ENCODE assay signal across 26 cellular contexts in the genomic region with DNA sequence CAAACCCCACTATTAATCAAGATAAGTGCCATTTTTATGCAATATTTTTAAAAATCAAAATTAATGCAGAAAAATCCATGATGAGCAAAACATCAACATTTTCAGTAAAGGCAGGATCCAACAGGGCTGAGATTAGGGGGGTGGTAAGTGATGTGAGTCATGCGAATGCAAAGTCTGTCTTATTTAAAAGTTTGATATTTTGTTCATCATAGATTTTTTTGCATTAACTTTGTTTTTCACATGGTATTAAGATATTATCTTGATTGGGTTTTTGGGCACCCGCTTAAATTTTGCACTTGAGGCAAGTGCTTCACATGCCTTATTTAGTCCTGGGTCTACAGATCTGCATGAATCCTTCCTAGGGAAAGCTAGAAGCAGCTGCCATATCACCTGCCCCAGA.
"Had no signal": no experiment of that assay in that cellular context is flagged by ENCODE, and none has a peak within 500 bp of the region (broad histone marks: within the 10 kb centered on the region; RNA-seq: fewer than 3 reads in every experiment).

No MANE protein-coding gene starts in this region.

- H3K36me3 ChIP-seq: heart left ventricle, left ventricle myocardium inferior, pancreas, prostate gland, stomach, thyroid gland, transverse colon, upper lobe of right lung had no signal

- H3K27ac Mint-ChIP-seq: immature natural killer cell; memory B cell; naive thymus-derived CD8-positive, alpha-beta T cell; nephron; stimulated activated naive B cell treated with anti-CD40 and anti-IgM and Interleukin-4, amounts not matched to agents 10 μg/mL and 1 μg/mL and 100 μg/mL, for 72 hours had no signal

- H3K27ac ChIP-seq: heart left ventricle, left ventricle myocardium inferior, pancreas, prostate gland, skin epidermis, stomach, testis, thyroid gland, transverse colon, upper lobe of right lung had no signal

- H3K27me3 Mint-ChIP-seq: memory B cell; stimulated activated naive B cell treated with anti-CD40 and anti-IgM and Interleukin-4, amounts not matched to agents 10 μg/mL and 1 μg/mL and 100 μg/mL, for 72 hours had no signal

- DNase-seq: heart left ventricle; hypothalamus; immature natural killer cell; left ventricle myocardium inferior; naive thymus-derived CD8-positive, alpha-beta T cell; nucleus accumbens; pancreas; retina; right cardiac atrium; stimulated activated CD4-positive, alpha-beta T cell treated with anti-CD3 and anti-CD28 coated beads, Interleukin-12 subunit alpha, Interleukin-12 subunit beta, amount 100 ng/mL, for 4 hours; stimulated activated CD4-positive, alpha-beta T cell treated with anti-CD3 and anti-CD28 coated beads, Interleukin-15, amount 100 ng/mL, for 24 hours; stimulated activated CD4-positive, alpha-beta T cell treated with anti-CD3 and anti-CD28 coated beads, Interleukin-2, amount 100 ng/mL, for 24 hours; stimulated activated CD4-positive, alpha-beta T cell treated with anti-CD3 and anti-CD28 coated beads, Interleukin-4, amount 100 ng/mL, for 1 hour; stimulated activated naive B cell treated with anti-CD40 and anti-IgM and Interleukin-4, amounts not matched to agents 10 μg/mL and 1 μg/mL and 100 μg/mL, for 72 hours; stimulated activated naive CD8-positive, alpha-beta T cell treated with anti-CD3 and anti-CD28 coated beads, Interleukin-15, Interleukin-2, amounts not matched to agents 100 U/mL and 50 U/mL, for 24 hours; stomach; testis; thyroid gland; transverse colon; upper lobe of right lung had no signal

- H3K4me1 Mint-ChIP-seq: immature natural killer cell; memory B cell; nephron; neural crest cell; stimulated activated naive B cell treated with anti-CD40 and anti-IgM and Interleukin-4, amounts not matched to agents 10 μg/mL and 1 μg/mL and 100 μg/mL, for 72 hours had no signal

- H3K9me3 ChIP-seq: heart left ventricle, left ventricle myocardium inferior, pancreas, prostate gland, stomach, testis, thyroid gland, transverse colon, upper lobe of right lung had no signal

- H3K27me3 ChIP-seq: pancreas, stomach, testis, thyroid gland, transverse colon, upper lobe of right lung had no signal

- H3K9me3 Mint-ChIP-seq: memory B cell; nephron; neural crest cell; stimulated activated naive B cell treated with anti-CD40 and anti-IgM and Interleukin-4, amounts not matched to agents 10 μg/mL and 1 μg/mL and 100 μg/mL, for 72 hours had no signal

- ATAC-seq: heart left ventricle; naive thymus-derived CD8-positive, alpha-beta T cell; pancreas; right cardiac atrium; sciatic nerve; stimulated activated naive B cell treated with anti-CD40 and anti-IgM and Interleukin-4, amounts not matched to agents 10 μg/mL and 1 μg/mL and 100 μg/mL, for 72 hours; stimulated activated naive CD8-positive, alpha-beta T cell treated with anti-CD3 and anti-CD28 coated beads, Interleukin-15, Interleukin-2, amounts not matched to agents 100 U/mL and 50 U/mL, for 24 hours; upper lobe of right lung had no signal

- H3K36me3 Mint-ChIP-seq: immature natural killer cell; memory B cell; naive thymus-derived CD8-positive, alpha-beta T cell; stimulated activated naive B cell treated with anti-CD40 and anti-IgM and Interleukin-4, amounts not matched to agents 10 μg/mL and 1 μg/mL and 100 μg/mL, for 72 hours had no signal

- H3K4me3 ChIP-seq: heart left ventricle, left ventricle myocardium inferior, pancreas, prostate gland, skin epidermis, stomach, testis, thyroid gland, transverse colon, upper lobe of right lung had no signal

- H3K4me1 ChIP-seq: heart left ventricle, left ventricle myocardium inferior, pancreas, prostate gland, stomach, testis, transverse colon, upper lobe of right lung had no signal

- H3K4me3 Mint-ChIP-seq: immature natural killer cell; memory B cell; naive thymus-derived CD8-positive, alpha-beta T cell; nephron; neural crest cell; stimulated activated naive B cell treated with anti-CD40 and anti-IgM and Interleukin-4, amounts not matched to agents 10 μg/mL and 1 μg/mL and 100 μg/mL, for 72 hours had no signal
